In genomic region chr2:230761704-230762103, GRCh38 we compare ENCODE assay signal across 29 cellular contexts.
"Had no signal": no experiment of that assay in that cellular context is flagged by ENCODE, and none has a peak within 500 bp of the region (broad histone marks: within the 10 kb centered on the region; RNA-seq: fewer than 3 reads in every experiment).

No MANE protein-coding gene starts in this region.

- H3K4me3 Mint-ChIP-seq: activated B cell treated with CpG ODN at 0.5 μM for 24 hours; activated CD4-positive, alpha-beta memory T cell treated with anti-CD3 and anti-CD28 coated beads, Interleukin-2, amount 10 ng/mL, durations not matched to agents 7 days and 5 days; activated CD4-positive, alpha-beta T cell treated with anti-CD3 and anti-CD28 coated beads, Interleukin-2, amount 10 ng/mL, durations not matched to agents 24 days and 14 days; activated CD8-positive, alpha-beta memory T cell treated with anti-CD3 and anti-CD28 coated beads, Interleukin-2, amount 10 ng/mL, durations not matched to agents 7 days and 5 days; activated CD8-positive, alpha-beta T cell treated with anti-CD3 and anti-CD28 coated beads, Interleukin-2, amount 10 ng/mL, durations not matched to agents 7 days and 5 days; activated naive CD4-positive, alpha-beta T cell treated with anti-CD3 and anti-CD28 coated beads, Interleukin-2, amount 10 ng/mL, durations not matched to agents 7 days and 5 days; activated naive CD4-positive, alpha-beta T cell treated with anti-CD3 and anti-CD28 coated beads, Interleukin-2, amount 50 U/mL, for 24 hours; activated naive CD8-positive, alpha-beta T cell; activated naive CD8-positive, alpha-beta T cell treated with anti-CD3 and anti-CD28 coated beads, Interleukin-2, amount 10 ng/mL, durations not matched to agents 7 days and 5 days; activated naive CD8-positive, alpha-beta T cell treated with anti-CD3 and anti-CD28 coated beads, Interleukin-2, amount 50 U/mL, for 24 hours; activated T-cell treated with anti-CD3 and anti-CD28 coated beads, Interleukin-2, amount 50 U/mL, for 24 hours; brain; central memory CD8-positive, alpha-beta T cell; T-helper 1 cell treated with Interleukin-12 subunit alpha and Interleukin-12 subunit beta and Interleukin-4 antibody, amounts not matched to agents 30 μg/mL and 1 μg/mL, for 36 hours; T-helper 2 cell treated with Interferon-gamma antibody and Interleukin-4, amounts not matched to agents 5 μg/mL and 100 μg/mL, for 36 hours had no signal

- H3K27ac ChIP-seq: ascending aorta, cardiac muscle cell, VCaP had no signal

- H3K27me3 Mint-ChIP-seq: activated B cell treated with CpG ODN at 0.5 μM for 24 hours; activated CD4-positive, alpha-beta memory T cell treated with anti-CD3 and anti-CD28 coated beads, Interleukin-2, amount 10 ng/mL, durations not matched to agents 7 days and 5 days; activated CD4-positive, alpha-beta T cell treated with anti-CD3 and anti-CD28 coated beads, Interleukin-2, amount 10 ng/mL, durations not matched to agents 24 days and 14 days; activated CD8-positive, alpha-beta memory T cell treated with anti-CD3 and anti-CD28 coated beads, Interleukin-2, amount 10 ng/mL, durations not matched to agents 7 days and 5 days; activated naive CD4-positive, alpha-beta T cell treated with anti-CD3 and anti-CD28 coated beads, Interleukin-2, amount 10 ng/mL, durations not matched to agents 7 days and 5 days; activated naive CD4-positive, alpha-beta T cell treated with anti-CD3 and anti-CD28 coated beads, Interleukin-2, amount 50 U/mL, for 24 hours; activated naive CD8-positive, alpha-beta T cell; activated naive CD8-positive, alpha-beta T cell treated with anti-CD3 and anti-CD28 coated beads, Interleukin-2, amount 10 ng/mL, durations not matched to agents 7 days and 5 days; activated naive CD8-positive, alpha-beta T cell treated with anti-CD3 and anti-CD28 coated beads, Interleukin-2, amount 50 U/mL, for 24 hours; activated T-cell treated with anti-CD3 and anti-CD28 coated beads, Interleukin-2, amount 50 U/mL, for 24 hours; brain; central memory CD8-positive, alpha-beta T cell had no signal

- H3K4me3 ChIP-seq: ascending aorta, cardiac muscle cell had no signal

- H3K27ac Mint-ChIP-seq: activated B cell treated with CpG ODN at 0.5 μM for 24 hours; activated CD4-positive, alpha-beta memory T cell treated with anti-CD3 and anti-CD28 coated beads, Interleukin-2, amount 10 ng/mL, durations not matched to agents 7 days and 5 days; activated CD4-positive, alpha-beta T cell treated with anti-CD3 and anti-CD28 coated beads, Interleukin-2, amount 10 ng/mL, durations not matched to agents 24 days and 14 days; activated CD8-positive, alpha-beta T cell treated with anti-CD3 and anti-CD28 coated beads, Interleukin-2, amount 10 ng/mL, durations not matched to agents 7 days and 5 days; activated naive CD4-positive, alpha-beta T cell treated with anti-CD3 and anti-CD28 coated beads, Interleukin-2, amount 10 ng/mL, durations not matched to agents 7 days and 5 days; activated naive CD8-positive, alpha-beta T cell; activated naive CD8-positive, alpha-beta T cell treated with anti-CD3 and anti-CD28 coated beads, Interleukin-2, amount 50 U/mL, for 24 hours; activated T-helper 2 cell treated with anti-CD3 and anti-CD28 coated beads, Interferon-gamma antibody, Interleukin-2, Interleukin-4, amounts not matched to agents 10 μg/mL and 5 μg/mL and 100 μg/mL, durations not matched to agents 14 hours and 24 hours and 36 hours; brain; T-helper 2 cell treated with Interferon-gamma antibody and Interleukin-4, amounts not matched to agents 5 μg/mL and 100 μg/mL, for 36 hours had no signal

- DNase-seq: activated B cell treated with CpG ODN at 0.5 μM for 24 hours; activated CD4-positive, CD25-positive, alpha-beta regulatory T cell treated with anti-CD3 and anti-CD28 coated beads, Interleukin-2, amount 50 U/mL, for 72 hours; activated CD8-positive, alpha-beta memory T cell treated with anti-CD3 and anti-CD28 coated beads for 24 hours; activated CD8-positive, alpha-beta memory T cell treated with anti-CD3 and anti-CD28 coated beads, Interleukin-2, amount 50 U/mL, for 48 hours; activated gamma-delta T cell; activated naive CD8-positive, alpha-beta T cell treated with anti-CD3 and anti-CD28 coated beads, Interleukin-2, amount 10 ng/mL, durations not matched to agents 7 days and 5 days; activated T-cell treated with anti-CD3 and anti-CD28 coated beads, Interleukin-2, amount 50 U/mL, for 24 hours; amygdala; anterior cingulate cortex; caudate nucleus; cerebellar nuclear complex had no signal

- H3K27me3 ChIP-seq: ascending aorta, cardiac muscle cell had no signal

- H3K9me3 Mint-ChIP-seq: activated B cell treated with CpG ODN at 0.5 μM for 24 hours; activated CD4-positive, alpha-beta memory T cell treated with anti-CD3 and anti-CD28 coated beads, Interleukin-2, amount 10 ng/mL, durations not matched to agents 7 days and 5 days; activated CD4-positive, alpha-beta T cell treated with anti-CD3 and anti-CD28 coated beads, Interleukin-2, amount 10 ng/mL, durations not matched to agents 24 days and 14 days; activated naive CD4-positive, alpha-beta T cell treated with anti-CD3 and anti-CD28 coated beads, Interleukin-2, amount 10 ng/mL, durations not matched to agents 7 days and 5 days; activated naive CD4-positive, alpha-beta T cell treated with anti-CD3 and anti-CD28 coated beads, Interleukin-2, amount 50 U/mL, for 24 hours; activated naive CD8-positive, alpha-beta T cell treated with anti-CD3 and anti-CD28 coated beads, Interleukin-2, amount 10 ng/mL, durations not matched to agents 7 days and 5 days; activated naive CD8-positive, alpha-beta T cell treated with anti-CD3 and anti-CD28 coated beads, Interleukin-2, amount 50 U/mL, for 24 hours; activated T-cell treated with anti-CD3 and anti-CD28 coated beads, Interleukin-2, amount 50 U/mL, for 24 hours; activated T-helper 2 cell treated with anti-CD3 and anti-CD28 coated beads, Interferon-gamma antibody, Interleukin-2, Interleukin-4, amounts not matched to agents 10 μg/mL and 5 μg/mL and 100 μg/mL, durations not matched to agents 14 hours and 24 hours and 36 hours; brain; central memory CD8-positive, alpha-beta T cell; T-helper 1 cell treated with Interleukin-12 subunit alpha and Interleukin-12 subunit beta and Interleukin-4 antibody, amounts not matched to agents 30 μg/mL and 1 μg/mL, for 36 hours; T-helper 2 cell treated with Interferon-gamma antibody and Interleukin-4, amounts not matched to agents 5 μg/mL and 100 μg/mL, for 36 hours had no signal

- H3K9me3 ChIP-seq: ascending aorta had no signal

- FAIRE-seq: bronchial epithelial cell, TTC549 had no signal
